ENCODE assay signal across 10 cellular contexts in the genomic region with DNA sequence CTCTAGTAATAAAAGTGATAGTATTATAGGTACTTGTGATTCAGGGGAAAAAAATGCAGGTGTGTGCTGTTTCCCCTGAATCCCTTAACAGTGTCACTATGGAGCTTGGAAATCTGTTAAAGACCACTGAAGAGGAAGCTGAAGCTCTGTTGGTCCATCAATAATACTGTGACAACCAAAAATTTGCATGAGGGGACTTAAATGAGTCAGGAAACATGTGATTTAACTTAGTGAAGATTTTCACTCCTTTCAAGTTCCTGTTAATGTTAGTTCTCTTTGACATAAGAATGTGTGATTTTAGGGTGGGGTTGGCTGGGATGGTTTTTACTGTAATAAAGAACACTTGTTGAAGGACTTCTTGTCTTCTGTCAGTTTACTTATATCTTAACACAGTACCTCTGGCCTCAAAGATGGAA. TPM values are rescaled to one million over a fixed set of nuclear protein-coding genes. Genes with fewer than 3 reads are reported as not detected.
DNase-seq lines count a peak whose midpoint lies in the region; ATAC-seq and TF ChIP-seq lines count a peak whose summit lies in the region.
"Had no signal": no experiment of that assay in that cellular context is flagged by ENCODE, and none has a peak within 500 bp of the region (broad histone marks: within the 10 kb centered on the region; RNA-seq: fewer than 3 reads in every experiment).

No MANE protein-coding gene starts in this region.

- H3K27me3 ChIP-seq in hepatocyte (peaks cover 5% of the 10 kb centered on the region), adrenal gland (no peaks in the 10 kb centered on the region)

- H2AFZ ChIP-seq in hepatocyte, result no peak overlapping the region

- H3K27ac ChIP-seq in hepatocyte, result peak overlapping the region; percentile 54
- H3K27ac ChIP-seq in adrenal gland, result no peak overlapping the region
- H3K27ac ChIP-seq: VCaP had no signal

- H3K9me3 ChIP-seq in hepatocyte (ENCODE audit: low read depth) (no peaks in the 10 kb centered on the region), adrenal gland (replicated peaks in 1 of 3) (no peaks in the 10 kb centered on the region)

- TF ChIP-seq CTCF in hepatocyte (IDR thresholded peaks at IDR 0.05; ENCODE audit: poor library complexity) (no peak), adrenal gland (IDR thresholded peaks at IDR 0.05) (no peak), lower leg skin (IDR thresholded peaks at IDR 0.05) (no peak)

- no peaks in the 10 kb centered on the region for H4K20me1 ChIP-seq in hepatocyte (ENCODE audit: insufficient read depth, poor library complexity, severe bottlenecking)

- H3K4me1 ChIP-seq in hepatocyte (ENCODE audit: insufficient read depth), result no peaks in the 10 kb centered on the region
- H3K4me1 ChIP-seq in adrenal gland (replicated peaks in 1 of 2), result peaks cover 0 to 5% of the 10 kb centered on the region in 2 donors

- no peaks in the 10 kb centered on the region for H3K9me2 ChIP-seq in hepatocyte (replicated peaks; ENCODE audit: insufficient read depth)

- H3K79me2 ChIP-seq in hepatocyte, result no peaks in the 10 kb centered on the region

- in situ Hi-C loops in ACHN (cut with HindIII; ENCODE audit: low pct_ligation_motif_present, low pct_unique_long_range_greater_than_20kb, low sequenced_read_pairs), result no loop called here

- ATAC-seq in GM18517 (IDR thresholded peaks at IDR 0.05; ENCODE audit: unreplicated experiment), result peak; percentile 62
- ATAC-seq in GM21529 (IDR thresholded peaks at IDR 0.05; ENCODE audit: unreplicated experiment), result peak; percentile 56
- ATAC-seq in HG03575 (IDR thresholded peaks at IDR 0.05; ENCODE audit: extremely low read depth, insufficient number of reproducible peaks, low FRiP score, unreplicated experiment), result peak; percentile 37

- H3K36me3 ChIP-seq in hepatocyte (replicated peaks; ENCODE audit: insufficient read depth, low read depth) (no peaks in the 10 kb centered on the region), adrenal gland (replicated peaks in 1 of 2) (no peaks in the 10 kb centered on the region)

- H3K4me3 ChIP-seq in hepatocyte (no peak overlapping the region), adrenal gland (no peak overlapping the region), lower leg skin (ENCODE audit: low read depth, poor library complexity, severe bottlenecking) (no peak overlapping the region)

- intact Hi-C loops in adrenal gland (cut with DNase I) (no loop called here), lower leg skin (cut with DNase I; ENCODE audit: low total_unique reads) (no loop called here)

- TF ChIP-seq POLR2A in erythroblast (IDR thresholded peaks at IDR 0.05; ENCODE audit: low read length) (no peak), adrenal gland (IDR thresholded peaks at IDR 0.05) (no peak), lower leg skin (IDR thresholded peaks at IDR 0.05) (no peak)

- H3K4me2 ChIP-seq in hepatocyte, result no peak overlapping the region

- DNase-seq in hepatocyte (ENCODE audit: low spot score), result no peak
- no peak for DNase-seq in erythroblast (lab: John Stamatoyannopoulos, UW)
- DNase-seq in adrenal gland, result no peak
- no peak for DNase-seq in ACHN
- no peak for DNase-seq in lower leg skin (ENCODE audit: low spot score in 2 of 2)

RNA-seq across cellular contexts. Expression of a gene that starts 32.0 kb away (rescaled TPM):
- total RNA-seq in hepatocyte, result 9.7 and 10.9 TPM in 2 replicates
- 8.2 and 8.9 TPM in 2 replicates for polyA plus RNA-seq in hepatocyte
- 1 to 10 TPM in 3 of 8 donors, under 1 TPM in 5; 0.20 to 2.2 (median 0.66) TPM for total RNA-seq in adrenal gland
- 1 to 10 TPM in 1 of 3 donors, under 1 TPM in 2; 0.64 to 1.1 (median 0.97) TPM for polyA plus RNA-seq in adrenal gland
- 10 to 100 TPM; 18.7 to 27.3 (median 24.4) TPM for total RNA-seq in lower leg skin
- total RNA-seq: lung microvascular endothelial cell had no signal
